8 cellular contexts compared by ENCODE assay signal in the genomic region with DNA sequence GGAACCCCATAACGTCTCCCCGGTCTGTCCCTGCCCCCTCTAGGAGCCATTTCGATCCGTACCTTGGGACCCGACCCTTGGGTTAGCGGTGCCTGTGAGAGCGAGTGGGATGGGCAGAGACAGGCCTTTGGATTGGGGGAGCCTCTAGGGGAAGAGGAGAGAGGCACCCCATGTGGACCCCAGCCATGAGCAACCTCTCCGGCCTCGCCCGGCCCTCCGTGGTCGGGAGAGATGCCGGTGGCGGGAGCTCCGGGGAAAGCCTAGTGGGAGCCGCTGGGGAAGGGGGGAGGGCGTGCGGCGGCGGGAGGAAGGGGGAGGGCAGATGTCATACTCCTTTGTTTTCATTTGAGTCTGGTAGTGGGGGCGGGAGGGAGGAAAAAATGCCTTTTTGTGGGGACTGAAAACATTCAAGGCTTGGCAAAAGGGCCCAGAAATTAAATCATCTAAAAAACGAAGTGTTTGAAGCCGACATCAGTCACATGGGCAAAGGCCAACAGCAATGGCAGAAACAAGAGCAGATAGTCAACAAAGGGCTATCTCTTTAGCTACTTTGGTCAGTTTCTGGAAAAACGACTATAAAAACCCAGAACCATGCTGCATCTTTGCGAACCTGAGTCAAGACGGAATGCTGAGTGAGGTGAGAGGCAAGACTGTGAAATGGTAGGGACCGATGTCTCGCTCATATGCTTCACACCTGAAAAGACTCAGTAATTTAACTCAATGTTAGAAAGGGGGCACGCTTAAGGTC. TPM values are rescaled to one million over a fixed set of nuclear protein-coding genes. Genes with fewer than 3 reads are reported as not detected.
DNase-seq lines count a peak whose midpoint lies in the region; ATAC-seq, FAIRE-seq and TF ChIP-seq lines count a peak whose summit lies in the region.

No MANE protein-coding gene starts in this region.

- TF ChIP-seq CTCF in AG09309 (IDR thresholded peaks at IDR 0.05; ENCODE audit: control insufficient read depth, insufficient read depth, low read depth, low read length, missing control alignments): no peak
- no peak for TF ChIP-seq CTCF in activated CD8-positive, alpha-beta T cell treated with anti-CD3 and anti-CD28 coated beads for 36 hours (IDR thresholded peaks at IDR 0.05)

- H3K36me3 Mint-ChIP-seq in activated CD8-positive, alpha-beta T cell treated with anti-CD3 and anti-CD28 coated beads for 36 hours (ENCODE audit: low read depth): peaks cover 28% of the 10 kb centered on the region

- POLR2A ChIA-PET in activated CD8-positive, alpha-beta T cell treated with anti-CD3 and anti-CD28 coated beads for 36 hours (lab: Charles Lee): no interaction called here

- no peak for DNase-seq in AG09309 (ENCODE audit: low read depth)
- peak; percentile 12 for DNase-seq in GM18507 (ENCODE audit: extremely low spot score, insufficient read length, low read depth)
- DNase-seq in NCI-H2029 treated with DMSO at 0.1 percent for 48 hours (lab: John Stamatoyannopoulos, UW): peak; percentile 47
- DNase-seq in activated CD8-positive, alpha-beta T cell treated with anti-CD3 and anti-CD28 coated beads for 36 hours: no peak
- DNase-seq in substantia nigra (lab: John Stamatoyannopoulos, UW): peak; percentile 43 to 100 (median 81)

- ATAC-seq in HG02981 (IDR thresholded peaks at IDR 0.05; ENCODE audit: unreplicated experiment): peak; percentile 43
- ATAC-seq in activated CD8-positive, alpha-beta T cell treated with anti-CD3 and anti-CD28 coated beads for 36 hours: peak; percentile 67
- peak; percentile 50 for ATAC-seq in esophagus mucosa

- H3K9ac ChIP-seq in mucosa of rectum (ENCODE audit: low read depth in 1 of 2, low read length in 2 of 2): peak overlapping the region; percentile 77 to 88

- H3K27me3 Mint-ChIP-seq in activated CD8-positive, alpha-beta T cell treated with anti-CD3 and anti-CD28 coated beads for 36 hours: no peaks in the 10 kb centered on the region

- H3K4me1 Mint-ChIP-seq in activated CD8-positive, alpha-beta T cell treated with anti-CD3 and anti-CD28 coated beads for 36 hours (ENCODE audit: low read depth): peaks cover 29% of the 10 kb centered on the region

- intact Hi-C loops in activated CD8-positive, alpha-beta T cell treated with anti-CD3 and anti-CD28 coated beads for 36 hours (cut with micrococcal nuclease): no loop called here

- H3K36me3 ChIP-seq in mucosa of rectum (ENCODE audit: control insufficient read depth in 2 of 2, insufficient read depth in 2 of 2, low read length in 2 of 2): peaks cover 0 to 3% of the 10 kb centered on the region in 2 donors

- FAIRE-seq in GM18507 (lab: Jason Lieb, UNC): peak; percentile 26

- no peaks in the 10 kb centered on the region for H3K9me3 ChIP-seq in mucosa of rectum (ENCODE audit: control insufficient read depth in 2 of 2, low read length in 2 of 2)

- H3K27me3 ChIP-seq in mucosa of rectum (ENCODE audit: control insufficient read depth in 2 of 2, insufficient read depth in 2 of 2, low read length in 2 of 2): no peaks in the 10 kb centered on the region

- H3K4me3 ChIP-seq in AG09309 (ENCODE audit: control insufficient read depth, low read depth, low read length): peak overlapping the region; percentile 94
- H3K4me3 ChIP-seq in mucosa of rectum (ENCODE audit: low read length in 2 of 2): peak overlapping the region; percentile 79 to 81

- H3K4me1 ChIP-seq in mucosa of rectum (ENCODE audit: control insufficient read depth in 2 of 2, insufficient read depth in 2 of 2, low read length in 2 of 2): peaks cover 4 to 10% of the 10 kb centered on the region in 2 donors

- peak overlapping the region; percentile 90 to 91 for H3K27ac ChIP-seq in mucosa of rectum (ENCODE audit: low read depth in 2 of 2, low read length in 2 of 2)
- H3K27ac ChIP-seq in substantia nigra (ENCODE audit: low read depth, low read length, poor library complexity, severe bottlenecking): peak overlapping the region; percentile 100

- H3K27ac Mint-ChIP-seq in activated CD8-positive, alpha-beta T cell treated with anti-CD3 and anti-CD28 coated beads for 36 hours: peak overlapping the region; percentile 93

- CTCF ChIA-PET in activated CD8-positive, alpha-beta T cell treated with anti-CD3 and anti-CD28 coated beads for 36 hours (lab: Charles Lee): no interaction called here

- peak overlapping the region; percentile 96 for H3K4me3 Mint-ChIP-seq in activated CD8-positive, alpha-beta T cell treated with anti-CD3 and anti-CD28 coated beads for 36 hours

- no peaks in the 10 kb centered on the region for H3K9me3 Mint-ChIP-seq in activated CD8-positive, alpha-beta T cell treated with anti-CD3 and anti-CD28 coated beads for 36 hours

RNA-seq across cellular contexts. Expression of a gene that starts 0.8 kb away (rescaled TPM):
- 10 to 100 TPM; 12.4 TPM for total RNA-seq in activated CD8-positive, alpha-beta T cell treated with anti-CD3 and anti-CD28 coated beads for 36 hours
- 5.8 TPM for total RNA-seq in esophagus mucosa

Comparison
In these comparisons a context has a peak if more than half of its experiments do, and no peak if none do; other contexts are left out.
1. DNase-seq: peak in GM18507 (single experiment), NCI-H2029 treated with DMSO at 0.1 percent for 48 hours (single experiment) and substantia nigra (49 of 49); none in AG09309 (single experiment) and activated CD8-positive, alpha-beta T cell treated with anti-CD3 and anti-CD28 coated beads for 36 hours (single experiment).
2. Peak in every context shown above with its lines, with median percentiles within 50 percentile points of each other: ATAC-seq.